ENCODE assay signal across 1 cellular context in genomic region chr18:3665187-3665586, GRCh38.
TF ChIP-seq lines count a peak whose summit lies in the region.

No MANE protein-coding gene starts in this region.

TF ChIP-seq in HCT116, 20 proteins besides CTCF, POLR2A, EP300 and RAD21 (continued from another document):
- TF ChIP-seq REST (IDR thresholded peaks at IDR 0.05; ENCODE audit: low read depth) (no peak), SIN3A (IDR thresholded peaks at IDR 0.05; ENCODE audit: low read depth) (no peak), SRF (IDR thresholded peaks at IDR 0.05; ENCODE audit: low read depth) (no peak), TCF7L2 (IDR thresholded peaks at IDR 0.05; ENCODE audit: borderline replicate concordance, extremely low read depth, insufficient read depth, insufficient read length) (no peak), ZFX (IDR thresholded peaks at IDR 0.05) (no peak), EZH2phosphoT487 (IDR thresholded peaks at IDR 0.05; ENCODE audit: borderline replicate concordance) (no peak), ZNF274 (IDR thresholded peaks at IDR 0.05; ENCODE audit: low read depth, low read length) (no peak), CEBPB (IDR thresholded peaks at IDR 0.05; ENCODE audit: low read depth) (no peak), POLR2AphosphoS5 (IDR thresholded peaks at IDR 0.05; ENCODE audit: low read depth, low read length) (no peak)
- TF ChIP-seq, protein P1, sequence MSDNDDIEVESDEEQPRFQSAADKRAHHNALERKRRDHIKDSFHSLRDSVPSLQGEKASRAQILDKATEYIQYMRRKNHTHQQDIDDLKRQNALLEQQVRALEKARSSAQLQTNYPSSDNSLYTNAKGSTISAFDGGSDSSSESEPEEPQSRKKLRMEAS (IDR thresholded peaks at IDR 0.05) = no peak
